In genomic region chr6:7367408-7367807, GRCh38 we compare ENCODE assay signal across 8 cellular contexts.
"Had no signal": no experiment of that assay in that cellular context is flagged by ENCODE, and none has a peak within 500 bp of the region (broad histone marks: within the 10 kb centered on the region; RNA-seq: fewer than 3 reads in every experiment).

No MANE protein-coding gene starts in this region.

- H3K4me3 ChIP-seq: GM12878 had no signal

- DNase-seq: GDM1, GF-D8 had no signal

- FAIRE-seq: G401.6, GM12878, GM12891, GM12892, GM18507, GM19239 had no signal
